21 cellular contexts compared by ENCODE assay signal in the genomic region with DNA sequence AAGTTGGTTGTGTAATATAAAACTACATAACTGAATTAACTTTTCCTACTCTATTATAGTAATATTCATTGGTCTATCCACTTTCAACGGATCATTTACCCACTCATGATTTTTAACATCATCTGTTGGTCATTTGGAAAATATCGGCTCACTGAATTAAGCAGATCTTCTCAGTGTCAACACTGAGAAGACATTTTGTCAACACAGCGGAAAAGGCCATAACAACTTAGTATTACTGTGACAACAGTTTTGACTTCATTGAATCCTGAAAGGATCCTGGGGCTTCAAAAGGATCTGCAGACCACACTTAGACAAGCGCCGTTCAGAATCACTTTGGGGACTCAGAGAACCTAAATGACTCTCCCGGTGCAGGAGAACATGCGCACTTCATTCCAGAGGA. TPM values are rescaled to one million over a fixed set of nuclear protein-coding genes. Genes with fewer than 3 reads are reported as not detected.
DNase-seq lines count a peak whose midpoint lies in the region; TF ChIP-seq lines count a peak whose summit lies in the region.
"Had no signal": no experiment of that assay in that cellular context is flagged by ENCODE, and none has a peak within 500 bp of the region (broad histone marks: within the 10 kb centered on the region; RNA-seq: fewer than 3 reads in every experiment).

No MANE protein-coding gene starts in this region.

- no peaks in the 10 kb centered on the region for H3K9me3 ChIP-seq in left ventricle myocardium inferior (replicated peaks)
- no peaks in the 10 kb centered on the region for H3K9me3 ChIP-seq in right atrium auricular region
- H3K9me3 ChIP-seq: ascending aorta, heart left ventricle, pancreas, Peyer's patch, uterus had no signal

- intact Hi-C loops in left ventricle myocardium inferior (cut with micrococcal nuclease), result no loop called here

- no peaks in the 10 kb centered on the region for H3K36me3 ChIP-seq in left ventricle myocardium inferior
- no peaks in the 10 kb centered on the region for H3K36me3 ChIP-seq in right atrium auricular region
- H3K36me3 ChIP-seq: ascending aorta, pancreas, Peyer's patch, uterus had no signal

- DNase-seq in left ventricle myocardium inferior, result no peak
- DNase-seq in right atrium auricular region (ENCODE audit: low spot score), result no peak
- no peak for DNase-seq in activated naive CD8-positive, alpha-beta T cell treated with anti-CD3 and anti-CD28 coated beads for 36 hours
- no peak for DNase-seq in mesothelial cell of epicardium (ENCODE audit: low spot score in 2 of 2, unreplicated experiment in 2 of 2)
- no peak for DNase-seq in amniotic stem cell (lab: John Stamatoyannopoulos, UW)
- DNase-seq in epidermal melanocyte (ENCODE audit: insufficient read length, low spot score), result no peak
- no peak for DNase-seq in caudate nucleus (lab: John Stamatoyannopoulos, UW)
- DNase-seq in GM20000 (ENCODE audit: low spot score), result no peak
- DNase-seq: AML-193; cortex of kidney; DMS153; heart left ventricle; MV-4-11; NCI-H748 treated with DMSO at 0.1 percent for 48 hours; pancreas; Peyer's patch; small intestine; stimulated activated naive CD4-positive, alpha-beta T cell treated with Interleukin-2 at 50 U/mL for 16 hours; uterus had no signal

- TF ChIP-seq CTCF in left ventricle myocardium inferior (IDR thresholded peaks at IDR 0.05; ENCODE audit: borderline replicate concordance) (no peak), right atrium auricular region (IDR thresholded peaks at IDR 0.05) (no peak), mesothelial cell of epicardium (IDR thresholded peaks at IDR 0.05; ENCODE audit: unreplicated experiment) (no peak), GM20000 (IDR thresholded peaks at IDR 0.05; ENCODE audit: extremely low read depth, missing control alignments) (no peak)

- no peak overlapping the region for H3K4me3 Mint-ChIP-seq in activated naive CD8-positive, alpha-beta T cell treated with anti-CD3 and anti-CD28 coated beads for 36 hours
- H3K4me3 Mint-ChIP-seq in mesothelial cell of epicardium, result no peak overlapping the region
- H3K4me3 Mint-ChIP-seq: WTC11 had no signal

- H3K4me3 ChIP-seq in left ventricle myocardium inferior, result no peak overlapping the region
- no peak overlapping the region for H3K4me3 ChIP-seq in right atrium auricular region
- H3K4me3 ChIP-seq: ascending aorta, heart left ventricle, pancreas, Peyer's patch, uterus had no signal

- H3K27ac Mint-ChIP-seq in activated naive CD8-positive, alpha-beta T cell treated with anti-CD3 and anti-CD28 coated beads for 36 hours, result peak overlapping the region; percentile 65
- H3K27ac Mint-ChIP-seq in mesothelial cell of epicardium, result peak overlapping the region; percentile 66
- H3K27ac Mint-ChIP-seq: WTC11 had no signal

- H3K27ac ChIP-seq in left ventricle myocardium inferior (replicated peaks) (peak overlapping the region; percentile 100), right atrium auricular region (no peak overlapping the region), caudate nucleus (ENCODE audit: low read depth, low read length) (no peak overlapping the region)
- H3K27ac ChIP-seq: pancreas, Peyer's patch, uterus had no signal

- H3K4me1 ChIP-seq in left ventricle myocardium inferior (peaks cover 51% of the 10 kb centered on the region), right atrium auricular region (peaks cover 0 to 18% of the 10 kb centered on the region in 2 donors)

- H3K27me3 ChIP-seq in left ventricle myocardium inferior (ENCODE audit: low read depth) (no peaks in the 10 kb centered on the region), right atrium auricular region (no peaks in the 10 kb centered on the region)
- H3K27me3 ChIP-seq: ascending aorta, heart left ventricle, pancreas, Peyer's patch, uterus had no signal

- no peaks in the 10 kb centered on the region for H3K9me3 Mint-ChIP-seq in activated naive CD8-positive, alpha-beta T cell treated with anti-CD3 and anti-CD28 coated beads for 36 hours
- H3K9me3 Mint-ChIP-seq in mesothelial cell of epicardium, result no peaks in the 10 kb centered on the region
- H3K9me3 Mint-ChIP-seq: WTC11 had no signal

- H3K27me3 Mint-ChIP-seq in activated naive CD8-positive, alpha-beta T cell treated with anti-CD3 and anti-CD28 coated beads for 36 hours, result peaks cover 3% of the 10 kb centered on the region
- H3K27me3 Mint-ChIP-seq in mesothelial cell of epicardium (ENCODE audit: low read depth), result no peaks in the 10 kb centered on the region

- H3K36me3 Mint-ChIP-seq in activated naive CD8-positive, alpha-beta T cell treated with anti-CD3 and anti-CD28 coated beads for 36 hours, result peaks cover 29% of the 10 kb centered on the region
- peaks cover 1% of the 10 kb centered on the region for H3K36me3 Mint-ChIP-seq in mesothelial cell of epicardium
- H3K36me3 Mint-ChIP-seq: WTC11 had no signal

- H3K4me1 Mint-ChIP-seq in activated naive CD8-positive, alpha-beta T cell treated with anti-CD3 and anti-CD28 coated beads for 36 hours, result peaks cover 41% of the 10 kb centered on the region
- peaks cover 21% of the 10 kb centered on the region for H3K4me1 Mint-ChIP-seq in mesothelial cell of epicardium

RNA-seq across cellular contexts. Expression of gene ZBTB2, which starts 4.2 kb away (rescaled TPM):
- 4.6 TPM for total RNA-seq in left ventricle myocardium inferior
- 1 to 10 TPM; 4.8 to 7.9 TPM for total RNA-seq in right atrium auricular region
- 10 to 100 TPM; 26.8 to 28.2 TPM for total RNA-seq in activated naive CD8-positive, alpha-beta T cell treated with anti-CD3 and anti-CD28 coated beads for 36 hours
- 15.2 to 16.1 TPM (median 15.8 TPM) in 3 replicates for total RNA-seq in mesothelial cell of epicardium
